8 cellular contexts compared by ENCODE assay signal in genomic region chr13:108214511-108215383, GRCh38. TPM values are rescaled to one million over a fixed set of nuclear protein-coding genes. Genes with fewer than 3 reads are reported as not detected.
DNase-seq lines count a peak whose midpoint lies in the region; ATAC-seq and TF ChIP-seq lines count a peak whose summit lies in the region.

No MANE protein-coding gene starts in this region.

- H3K27me3 Mint-ChIP-seq in activated T-cell treated with anti-CD3 and anti-CD28 coated beads, Interleukin-2, amount 50 U/mL, for 72 hours (ENCODE audit: low read depth): no peaks in the 10 kb centered on the region

- intact Hi-C loops in A673 (cut with micrococcal nuclease; ENCODE audit: unreplicated experiment) (no loop called here), Right ventricle myocardium superior (cut with DNase I) (no loop called here)

- H3K4me3 ChIP-seq in A673 (ENCODE audit: low read depth, low read length, poor library complexity, severe bottlenecking) (peak overlapping the region; percentile 38), HEK293 (ENCODE audit: low read depth, low read length) (peak overlapping the region; percentile 60), retinal pigment epithelial cell (ENCODE audit: low read length) (peak overlapping the region; percentile 48)

- H3K27me3 ChIP-seq in A673 (replicated peaks; ENCODE audit: insufficient read depth, low read depth, low read length, poor library complexity): no peaks in the 10 kb centered on the region

- H3K27ac ChIP-seq in A673 (ENCODE audit: low read depth, low read length, poor library complexity, severe bottlenecking): no peak overlapping the region
- no peak overlapping the region for H3K27ac ChIP-seq in HEK293 (ENCODE audit: extremely low read depth, low read depth, low read length)

- ATAC-seq in activated T-cell treated with anti-CD3 and anti-CD28 coated beads, Interleukin-2, amount 50 U/mL, for 72 hours (replicated peaks in 1 of 2): no peak
- no peak for ATAC-seq in Right ventricle myocardium superior (ENCODE audit: poor library complexity)
- ATAC-seq in GM21737 (IDR thresholded peaks at IDR 0.05; ENCODE audit: unreplicated experiment): no peak

- CTCF ChIA-PET in A673 (lab: Charles Lee): no interaction called here
- CTCF ChIA-PET in HEK293 (lab: Yijun Ruan, JAX): no interaction called here

- peak overlapping the region; percentile 86 to 94 for H3K4me3 Mint-ChIP-seq in activated T-cell treated with anti-CD3 and anti-CD28 coated beads, Interleukin-2, amount 50 U/mL, for 72 hours

- no peak for TF ChIP-seq CTCF in A673 (conservative IDR thresholded peaks at IDR 0.05; ENCODE audit: low read depth, low read length)
- no peak for TF ChIP-seq CTCF in HEK293 (tag by site-specific recombination; IDR thresholded peaks at IDR 0.05)
- TF ChIP-seq CTCF in retinal pigment epithelial cell (conservative IDR thresholded peaks at IDR 0.05; ENCODE audit: low read depth, low read length): no peak

- no TSS peak for BruUV-seq in A673 (replicated peaks; lab: Mats Ljungman, UMichigan)

- H3K4me1 Mint-ChIP-seq in activated T-cell treated with anti-CD3 and anti-CD28 coated beads, Interleukin-2, amount 50 U/mL, for 72 hours (ENCODE audit: low read depth): peaks cover 38% of the 10 kb centered on the region

- peaks cover 4% of the 10 kb centered on the region for H3K36me3 ChIP-seq in A673 (ENCODE audit: insufficient read depth, low read length, poor library complexity, severe bottlenecking)
- H3K36me3 ChIP-seq in HEK293 (ENCODE audit: control insufficient read depth in 2 of 2, insufficient read depth in 1 of 2, low read length in 2 of 2): peaks cover 0 to 24% of the 10 kb centered on the region in 2 experiments; a peak in 2 of 3 replicates

- H3K36me3 Mint-ChIP-seq in activated T-cell treated with anti-CD3 and anti-CD28 coated beads, Interleukin-2, amount 50 U/mL, for 72 hours (ENCODE audit: insufficient read depth in 2 of 2): peaks cover 13 to 17% of the 10 kb centered on the region in 2 donors

- peaks cover 13% of the 10 kb centered on the region for H3K4me1 ChIP-seq in A673 (ENCODE audit: insufficient read depth, low read length, poor library complexity, severe bottlenecking)
- peaks cover 5% of the 10 kb centered on the region; the same call in 1 of the 2 replicates for H3K4me1 ChIP-seq in HEK293 (ENCODE audit: control insufficient read depth, insufficient read depth, low read length)

- DNase-seq in A673 (ENCODE audit: low spot score): no peak
- DNase-seq in activated T-cell treated with anti-CD3 and anti-CD28 coated beads, Interleukin-2, amount 50 U/mL, for 72 hours: no peak
- DNase-seq in Right ventricle myocardium superior: peak; percentile 42
- DNase-seq in retinal pigment epithelial cell (ENCODE audit: low read depth): no peak
- DNase-seq in stimulated activated CD4-positive, alpha-beta T cell treated with anti-CD3 and anti-CD28 coated beads, Interleukin-4, amount 100 ng/mL, for 24 hours: no peak
- no peak for DNase-seq in NCI-H1092 treated with DMSO at 0.1 percent for 48 hours (lab: John Stamatoyannopoulos, UW)

- peaks cover 4 to 7% of the 10 kb centered on the region in 2 donors for H3K9me3 Mint-ChIP-seq in activated T-cell treated with anti-CD3 and anti-CD28 coated beads, Interleukin-2, amount 50 U/mL, for 72 hours

- no peak overlapping the region for H3K27ac Mint-ChIP-seq in activated T-cell treated with anti-CD3 and anti-CD28 coated beads, Interleukin-2, amount 50 U/mL, for 72 hours

- POLR2A ChIA-PET in A673 (lab: Charles Lee; ENCODE audit: low non-redundant PET) (interaction anchor here (0.6 kb wide), 1 partner anchor 44 kb away, joined by 3 read pairs; no protein-coding TSS in a partner anchor), HEK293 (lab: Yijun Ruan, JAX) (interaction anchor here (1.0 kb wide), 1 partner anchor 8 kb away, joined by 3 read pairs; no protein-coding TSS in a partner anchor)

- H3K9me3 ChIP-seq in A673 (ENCODE audit: low read depth, low read length, poor library complexity, severe bottlenecking): no peaks in the 10 kb centered on the region
- H3K9me3 ChIP-seq in HEK293 (ENCODE audit: control insufficient read depth, insufficient read depth, low read depth, low read length): no peaks in the 10 kb centered on the region

TF ChIP-seq in HEK293, 187 proteins besides CTCF, POLR2A, EP300 and RAD21 (continues in another document):
- TF ChIP-seq ZNF76 (tag by site-specific recombination; IDR thresholded peaks at IDR 0.05; ENCODE audit: borderline replicate concordance, low read depth) (no peak), TSHZ1 (tag by site-specific recombination; IDR thresholded peaks at IDR 0.05; ENCODE audit: borderline replicate concordance) (no peak), ELK4 (IDR thresholded peaks at IDR 0.05; ENCODE audit: borderline replicate concordance, low read depth, low read length) (no peak), ZNF132 (tag by site-specific recombination; IDR thresholded peaks at IDR 0.05; ENCODE audit: borderline replicate concordance) (no peak), KLF8 (tag by site-specific recombination; IDR thresholded peaks at IDR 0.05) (no peak), ZNF274 (IDR thresholded peaks at IDR 0.05; ENCODE audit: low read length) (no peak), ZNF274 (tag by site-specific recombination; IDR thresholded peaks at IDR 0.05; ENCODE audit: borderline replicate concordance) (no peak), FEZF1 (tag by site-specific recombination; IDR thresholded peaks at IDR 0.05) (no peak), GFI1B (tag by site-specific recombination; IDR thresholded peaks at IDR 0.05) (no peak), GLI2 (tag by site-specific recombination; IDR thresholded peaks at IDR 0.05; ENCODE audit: borderline replicate concordance, low read depth) (no peak), ZSCAN16 (tag by site-specific recombination; IDR thresholded peaks at IDR 0.05) (no peak), ZBTB26 (tag by site-specific recombination; optimal IDR thresholded peaks at IDR 0.05) (no peak), ZNF248 (tag by site-specific recombination; IDR thresholded peaks at IDR 0.05) (no peak), MZF1 (tag by site-specific recombination; IDR thresholded peaks at IDR 0.05; ENCODE audit: borderline replicate concordance) (no peak), ZNF664 (tag by site-specific recombination; IDR thresholded peaks at IDR 0.05) (no peak)

RNA-seq across cellular contexts. Expression of gene LIG4, which starts 0.6 kb away (rescaled TPM):
- total RNA-seq in A673 (2021) (9.8 and 11.1 TPM in 2 replicates), Right ventricle myocardium superior (6.5 TPM)
- 10 to 100 TPM in 1 of 2 donors, 1 to 10 TPM in 1; 10.0 to 10.3 TPM for total RNA-seq in activated T-cell treated with anti-CD3 and anti-CD28 coated beads, Interleukin-2, amount 50 U/mL, for 72 hours

RNA-seq across cellular contexts. Expression of gene ABHD13, which starts 3.4 kb away (rescaled TPM):
- 9.0 and 10.3 TPM in 2 replicates for total RNA-seq in A673 (2021)
- total RNA-seq in activated T-cell treated with anti-CD3 and anti-CD28 coated beads, Interleukin-2, amount 50 U/mL, for 72 hours: 1 to 10 TPM; 5.3 to 6.5 TPM
- 4.7 TPM for total RNA-seq in Right ventricle myocardium superior

RNA-seq across cellular contexts. Expression of gene TNFSF13B, which starts 54.8 kb away (rescaled TPM):
- total RNA-seq in A673 (2021): 9.2 and 11.2 TPM in 2 replicates
- total RNA-seq in activated T-cell treated with anti-CD3 and anti-CD28 coated beads, Interleukin-2, amount 50 U/mL, for 72 hours: 1 to 10 TPM; 2.7 TPM
- total RNA-seq in Right ventricle myocardium superior: 1.6 TPM
